ENCODE assay signal across 14 cellular contexts in the genomic region with DNA sequence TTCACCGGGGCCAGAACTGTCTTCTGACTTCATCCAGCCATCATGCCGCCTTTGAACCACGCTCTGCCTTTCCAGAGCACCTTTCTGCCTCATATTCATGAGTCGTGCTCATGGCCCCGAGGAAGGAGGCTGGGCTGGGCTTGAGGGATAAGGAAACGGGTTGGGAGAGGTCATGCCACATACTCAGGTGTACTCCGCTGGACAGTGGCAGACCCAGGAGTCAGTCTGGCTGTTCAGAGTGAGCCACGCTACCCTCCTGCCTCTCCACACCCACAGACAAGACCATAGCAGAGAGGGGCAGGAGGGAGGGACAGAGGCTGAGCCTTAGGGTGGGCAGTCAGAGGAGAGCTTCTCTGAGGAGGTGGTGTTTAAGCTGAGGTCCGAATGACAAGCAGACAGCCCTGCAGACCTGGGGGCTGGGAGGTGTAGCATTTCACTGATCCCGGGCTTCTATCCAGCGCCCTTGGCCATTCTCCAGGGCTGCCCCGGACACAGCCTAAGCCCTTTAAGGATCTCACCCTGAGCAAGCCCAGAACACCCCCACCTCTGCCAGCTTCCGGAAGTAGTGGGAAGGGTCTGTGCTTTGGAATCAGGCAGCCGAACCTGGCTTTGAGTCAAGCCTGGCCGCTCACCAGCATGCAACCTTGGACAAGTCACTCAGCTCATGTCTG.
DNase-seq lines count a peak whose midpoint lies in the region; ATAC-seq and TF ChIP-seq lines count a peak whose summit lies in the region.
"Had no signal": no experiment of that assay in that cellular context is flagged by ENCODE, and none has a peak within 500 bp of the region (broad histone marks: within the 10 kb centered on the region; RNA-seq: fewer than 3 reads in every experiment).

No MANE protein-coding gene starts in this region.

- DNase-seq in LNCaP clone FGC (ENCODE audit: low read depth) = peak; percentile 26
- DNase-seq in right cardiac atrium = peak; percentile 45 to 79 (median 74)
- peak; percentile 34 for DNase-seq in stomach
- no peak for DNase-seq in colonic mucosa
- no peak for DNase-seq in ACHN
- DNase-seq in NCI-H345 (lab: John Stamatoyannopoulos, UW) = no peak
- DNase-seq: Caco-2; effector memory CD8-positive, alpha-beta T cell; H7; midbrain; NCI-H1930; T-helper 9 cell had no signal

- H3K27me3 ChIP-seq in right cardiac atrium (ENCODE audit: control insufficient read depth, insufficient read depth) (no peaks in the 10 kb centered on the region), stomach (no peaks in the 10 kb centered on the region), colonic mucosa (no peaks in the 10 kb centered on the region)
- H3K27me3 ChIP-seq: hepatocyte had no signal

- TF ChIP-seq CTCF in LNCaP clone FGC (IDR thresholded peaks at IDR 0.05; ENCODE audit: control insufficient read depth, extremely low read depth, insufficient read depth) (no peak), stomach (IDR thresholded peaks at IDR 0.05) (no peak), colonic mucosa (IDR thresholded peaks at IDR 0.05) (no peak)

- ATAC-seq in SK-N-SH treated with all-trans-retinoic acid at 6 μM for 48 hours (peak; percentile 95), right cardiac atrium (peak; percentile 49 to 60)
- ATAC-seq: effector memory CD8-positive, alpha-beta T cell had no signal

- H3K9ac ChIP-seq in colonic mucosa (ENCODE audit: low read depth in 2 of 2, low read length in 2 of 2) = no peak overlapping the region

- H3K4me1 ChIP-seq in right cardiac atrium (ENCODE audit: control insufficient read depth, insufficient read depth, low read length) (no peaks in the 10 kb centered on the region), stomach (peaks cover 0 to 11% (median 4%) of the 10 kb centered on the region in 4 donors), colonic mucosa (no peaks in the 10 kb centered on the region)
- H3K4me1 ChIP-seq: Caco-2 had no signal

- H3K9me3 ChIP-seq in right cardiac atrium (ENCODE audit: control insufficient read depth, low read length) (no peaks in the 10 kb centered on the region), stomach (peaks cover 0 to 7% (median 5%) of the 10 kb centered on the region in 4 donors), colonic mucosa (no peaks in the 10 kb centered on the region)
- H3K9me3 ChIP-seq: Caco-2 had no signal

- 40% methylated on average over 15 of the region's 15 CpGs for WGBS in right cardiac atrium
- 35 to 61% (median 45%) methylated on average over 15 of the region's 15 CpGs for WGBS in stomach, 5 donors

- intact Hi-C loops in right cardiac atrium (cut with DNase I) (no loop called here), stomach (cut with DNase I; ENCODE audit: low total_unique reads) (no loop called here), colonic mucosa (cut with DNase I) (no loop called here)

- no peak for TF ChIP-seq POLR2A in stomach (IDR thresholded peaks at IDR 0.05)

- in situ Hi-C loops in ACHN (cut with HindIII; ENCODE audit: low pct_ligation_motif_present, low pct_unique_long_range_greater_than_20kb, low sequenced_read_pairs) = no loop called here

- H3K4me3 ChIP-seq in LNCaP clone FGC (ENCODE audit: low read depth, low read length) (no peak overlapping the region), right cardiac atrium (ENCODE audit: low read length) (no peak overlapping the region), stomach (no peak overlapping the region), colonic mucosa (no peak overlapping the region)
- H3K4me3 ChIP-seq: hepatocyte had no signal

- H3K36me3 ChIP-seq in stomach (no peaks in the 10 kb centered on the region), colonic mucosa (no peaks in the 10 kb centered on the region)

- no peak for TF ChIP-seq EP300 in stomach (IDR thresholded peaks at IDR 0.05)

- H3K27ac ChIP-seq in right cardiac atrium (ENCODE audit: low read length) = no peak overlapping the region
- no peak overlapping the region for H3K27ac ChIP-seq in stomach
- no peak overlapping the region for H3K27ac ChIP-seq in colonic mucosa
- H3K27ac ChIP-seq: hepatocyte had no signal

TF ChIP-seq in SK-N-SH treated with all-trans-retinoic acid at 6 μM for 48 hours, 23 proteins besides CTCF, POLR2A, EP300 and RAD21:
- TF ChIP-seq RARB (CRISPR knock-in tag; IDR thresholded peaks at IDR 0.05) = no peak
- peak; percentile 84 for TF ChIP-seq ZNF70 (CRISPR knock-in tag; IDR thresholded peaks at IDR 0.05)
- no peak for TF ChIP-seq SNAI2 (CRISPR knock-in tag; IDR thresholded peaks at IDR 0.05)
- TF ChIP-seq PPARA (CRISPR knock-in tag; IDR thresholded peaks at IDR 0.05; ENCODE audit: borderline replicate concordance) = no peak

Comparison
In these comparisons a context has a peak if more than half of its experiments do, and no peak if none do; other contexts are left out.
1. DNase-seq: peak in LNCaP clone FGC (single experiment), right cardiac atrium (3 of 3) and stomach (single experiment); none in colonic mucosa (single experiment), ACHN (single experiment) and NCI-H345 (single experiment).